In the genomic region with DNA sequence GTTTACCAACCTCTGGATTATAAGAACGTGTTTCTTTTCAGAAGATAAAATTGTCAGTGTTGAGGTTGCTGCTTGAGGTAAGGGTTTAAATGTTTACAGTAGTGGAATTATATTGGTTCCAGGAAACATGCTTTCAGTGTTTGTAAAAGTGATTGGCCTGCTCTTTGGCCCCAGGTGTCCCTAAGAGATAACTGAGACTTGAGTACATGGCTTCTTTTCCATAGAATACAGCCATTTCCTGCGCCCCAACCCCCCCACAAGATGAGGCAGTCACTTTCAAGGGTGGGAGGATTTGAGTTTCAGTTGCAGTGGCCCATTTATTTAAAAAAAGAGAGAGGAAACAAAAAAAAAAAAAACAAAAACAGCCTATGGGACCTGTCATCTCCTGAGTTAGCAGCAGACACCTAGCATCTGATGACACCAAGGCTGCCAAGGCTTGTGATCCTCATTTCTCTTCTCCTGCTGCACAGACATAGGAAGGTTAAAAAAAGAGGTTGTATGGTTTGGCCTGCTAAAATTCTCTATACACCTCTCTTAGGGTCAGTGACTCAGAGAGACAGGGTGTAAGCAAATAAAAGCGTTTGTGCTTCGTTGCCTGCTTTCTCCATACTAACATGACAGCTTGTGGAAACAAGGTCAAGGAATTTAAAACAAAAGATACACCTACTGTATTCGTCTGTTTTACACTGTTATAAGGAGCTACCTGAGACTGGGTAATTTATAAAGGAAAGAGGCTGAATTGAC, we compare ENCODE assay signal across 18 cellular contexts. TPM values are rescaled to one million over a fixed set of nuclear protein-coding genes. Genes with fewer than 3 reads are reported as not detected.
A peak's percentile ranks its signal among the peaks of the same experiment; 100 is the strongest.
DNase-seq lines count a peak whose midpoint lies in the region; ATAC-seq, FAIRE-seq and TF ChIP-seq lines count a peak whose summit lies in the region.
"Had no signal": no experiment of that assay in that cellular context is flagged by ENCODE, and none has a peak within 500 bp of the region (broad histone marks: within the 10 kb centered on the region; RNA-seq: fewer than 3 reads in every experiment).

No MANE protein-coding gene starts in this region.

- 52 to 63% (median 60%) methylated on average over 5 of the region's 5 CpGs for WGBS in heart left ventricle, 4 donors
- WGBS in small intestine, 3 donors = 23 to 52% (median 41%) methylated on average over 5 of the region's 5 CpGs
- WGBS in upper lobe of left lung, 2 donors = 53 to 57% methylated on average over 5 of the region's 5 CpGs

- H3K4me3 ChIP-seq in cardiac muscle cell (no peak overlapping the region), heart left ventricle (no peak overlapping the region), colonic mucosa (no peak overlapping the region), left lung (no peak overlapping the region), small intestine (ENCODE audit: low read depth in 1 of 2, low read length in 2 of 2) (no peak overlapping the region), upper lobe of left lung (no peak overlapping the region)
- H3K4me3 ChIP-seq: BLaER1 had no signal

- H3K27me3 ChIP-seq in cardiac muscle cell (no peaks in the 10 kb centered on the region), heart left ventricle (no peaks in the 10 kb centered on the region), colonic mucosa (no peaks in the 10 kb centered on the region), left lung (no peaks in the 10 kb centered on the region), small intestine (ENCODE audit: control insufficient read depth in 2 of 2, insufficient read depth in 2 of 2, low read length in 2 of 2) (no peaks in the 10 kb centered on the region), upper lobe of left lung (no peaks in the 10 kb centered on the region)
- H3K27me3 ChIP-seq: BLaER1 had no signal

- H3K4me1 ChIP-seq in cardiac muscle cell (ENCODE audit: low read depth) = peaks cover 20% of the 10 kb centered on the region
- peaks cover 0 to 29% (median 0%) of the 10 kb centered on the region in 12 donors for H3K4me1 ChIP-seq in heart left ventricle
- H3K4me1 ChIP-seq in colonic mucosa = peaks cover 8% of the 10 kb centered on the region
- H3K4me1 ChIP-seq in left lung = peaks cover 0 to 4% of the 10 kb centered on the region in 2 donors
- peaks cover 2 to 6% of the 10 kb centered on the region in 2 donors for H3K4me1 ChIP-seq in small intestine (ENCODE audit: control insufficient read depth in 2 of 2, insufficient read depth in 1 of 2, low read depth in 1 of 2, low read length in 1 of 2)
- H3K4me1 ChIP-seq in upper lobe of left lung = no peaks in the 10 kb centered on the region
- H3K4me1 ChIP-seq: BLaER1 had no signal

- no peak for FAIRE-seq in small intestine (lab: Jason Lieb, UNC)
- FAIRE-seq: GM19239 had no signal

- ATAC-seq in heart left ventricle = no peak
- peak; percentile 23 for ATAC-seq in left lung
- ATAC-seq in upper lobe of left lung (ENCODE audit: low FRiP score in 2 of 2) = no peak
- ATAC-seq in HG02642 (IDR thresholded peaks at IDR 0.05; ENCODE audit: poor library complexity, unreplicated experiment) = no peak

- H3K27ac ChIP-seq in cardiac muscle cell (peak overlapping the region; percentile 70), heart left ventricle (no peak overlapping the region), colonic mucosa (peak overlapping the region; percentile 41), left lung (no peak overlapping the region), small intestine (ENCODE audit: low read depth in 1 of 2, low read length in 1 of 2) (no peak overlapping the region), upper lobe of left lung (no peak overlapping the region)
- H3K27ac ChIP-seq: 22Rv1, BLaER1 had no signal

- H3K9me3 ChIP-seq in cardiac muscle cell (ENCODE audit: low read depth) (no peaks in the 10 kb centered on the region), heart left ventricle (peaks cover 0 to 2% (median 0%) of the 10 kb centered on the region in 12 donors), colonic mucosa (no peaks in the 10 kb centered on the region), left lung (no peaks in the 10 kb centered on the region), small intestine (ENCODE audit: control insufficient read depth, low read depth) (no peaks in the 10 kb centered on the region), upper lobe of left lung (no peaks in the 10 kb centered on the region)
- H3K9me3 ChIP-seq: BLaER1 had no signal

- DNase-seq in cardiac muscle cell (ENCODE audit: low read depth in 1 of 2, low spot score in 1 of 2) (no peak), heart left ventricle (no peak), colonic mucosa (peak; percentile 45), left lung (no peak), small intestine (peak; percentile 53), mucosa of gallbladder (ENCODE audit: low spot score) (no peak), upper lobe of left lung (no peak)
- DNase-seq: CD4-positive, CD25-positive, alpha-beta regulatory T cell; DMS53; GF-D8; GOT3; H9 had no signal

- H3K36me3 ChIP-seq in cardiac muscle cell (no peaks in the 10 kb centered on the region), heart left ventricle (no peaks in the 10 kb centered on the region), colonic mucosa (no peaks in the 10 kb centered on the region), left lung (no peaks in the 10 kb centered on the region), small intestine (ENCODE audit: control insufficient read depth in 2 of 2, insufficient read depth in 2 of 2, low read length in 2 of 2) (no peaks in the 10 kb centered on the region), upper lobe of left lung (no peaks in the 10 kb centered on the region)
- H3K36me3 ChIP-seq: BLaER1 had no signal

- no peak for TF ChIP-seq CTCF in cardiac muscle cell (IDR thresholded peaks at IDR 0.05; ENCODE audit: low read depth, low read length)
- no peak for TF ChIP-seq CTCF in heart left ventricle (IDR thresholded peaks at IDR 0.05)
- TF ChIP-seq CTCF in colonic mucosa (IDR thresholded peaks at IDR 0.05) = no peak
- TF ChIP-seq CTCF in left lung (IDR thresholded peaks at IDR 0.05) = no peak
- TF ChIP-seq CTCF in upper lobe of left lung (IDR thresholded peaks at IDR 0.05) = no peak

- TF ChIP-seq EP300 in upper lobe of left lung (IDR thresholded peaks at IDR 0.05) = no peak

- intact Hi-C loops in heart left ventricle (cut with DNase I) (no loop called here), colonic mucosa (cut with DNase I) (no loop called here), left lung (cut with DNase I) (no loop called here)

- no peak for TF ChIP-seq POLR2A in heart left ventricle (IDR thresholded peaks at IDR 0.05)
- no peak for TF ChIP-seq POLR2A in upper lobe of left lung (IDR thresholded peaks at IDR 0.05)

- H3K9ac ChIP-seq in colonic mucosa (ENCODE audit: low read depth in 2 of 2, low read length in 2 of 2) = no peak overlapping the region
- H3K9ac ChIP-seq: BLaER1 had no signal

RNA-seq across cellular contexts. Expression of a gene that starts 28.1 kb away (rescaled TPM):
- 0.67 and 2.3 TPM in 2 replicates for total RNA-seq in cardiac muscle cell
- 0.82 and 1.9 TPM in 2 replicates for polyA plus RNA-seq in cardiac muscle cell
- total RNA-seq in heart left ventricle = 1 to 10 TPM in 1 of 9 donors, under 1 TPM in 4, not detected in 4; 0.23 to 1.6 (median 0.35) TPM
- under 1 TPM; 0.11 to 0.22 TPM for polyA plus RNA-seq in heart left ventricle
- 1 to 10 TPM; 7.5 to 8.9 TPM for total RNA-seq in colonic mucosa
- total RNA-seq in left lung = not detected
- 1 to 10 TPM; 1.6 to 8.7 (median 5.6) TPM for polyA plus RNA-seq in small intestine
- 3.8 TPM for total RNA-seq in mucosa of gallbladder
- total RNA-seq in upper lobe of left lung = under 1 TPM in 1 of 6 donors, not detected in 5; 0.09 TPM
- total RNA-seq: A673; CD4-positive, CD25-positive, alpha-beta regulatory T cell; H9; HT1080 had no signal
- polyA plus RNA-seq: CD4-positive, CD25-positive, alpha-beta regulatory T cell had no signal

Comparison
In these comparisons a context has a peak if more than half of its experiments do, and no peak if none do; other contexts are left out.
1. H3K27ac ChIP-seq: peak in cardiac muscle cell (single experiment) and colonic mucosa (single experiment); none in heart left ventricle (0 of 12), left lung (0 of 2), small intestine (0 of 2) and upper lobe of left lung (0 of 4).
2. DNase-seq: peak in colonic mucosa (single experiment) and small intestine (single experiment); none in cardiac muscle cell (0 of 2), heart left ventricle (0 of 5), left lung (0 of 2), mucosa of gallbladder (single experiment) and upper lobe of left lung (0 of 2).